Comparison of ENCODE assay signal across 1 cellular context in the genomic region with DNA sequence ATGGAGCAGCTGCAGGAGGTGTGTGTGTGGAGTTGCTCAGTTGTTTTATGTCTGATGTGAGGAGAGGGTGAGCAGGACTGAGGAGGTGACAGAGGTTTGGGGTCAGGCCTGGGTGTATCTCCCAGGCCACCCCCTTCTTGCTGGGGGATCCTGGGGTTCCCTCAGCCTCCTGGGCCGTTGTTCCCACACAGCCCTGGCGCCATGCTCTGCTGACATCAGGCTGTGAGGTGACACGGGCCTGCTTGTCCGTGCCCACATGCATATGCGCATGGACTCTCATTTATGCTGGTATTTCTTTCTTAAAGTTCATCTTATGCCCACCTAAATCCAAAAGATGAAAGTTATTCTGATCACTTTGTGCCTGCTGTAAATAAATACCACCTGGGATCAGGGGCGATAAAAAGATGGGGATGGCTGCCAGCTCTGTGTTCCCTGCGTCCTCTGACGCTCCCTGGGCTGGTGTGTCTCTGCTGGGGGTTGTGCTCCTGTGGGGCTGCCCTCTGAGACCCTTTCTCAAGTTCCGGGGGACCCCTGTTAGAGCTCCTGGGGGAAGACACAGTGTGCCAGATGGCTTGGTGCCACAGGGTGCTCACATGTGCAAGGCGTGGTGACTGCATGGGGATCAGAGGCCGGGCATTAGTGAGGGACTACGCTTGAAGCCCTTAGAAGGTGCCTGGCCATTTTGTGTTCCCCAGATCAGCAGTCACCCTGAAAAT.
TF ChIP-seq lines count a peak whose summit lies in the region.

No MANE protein-coding gene starts in this region.

TF ChIP-seq in HepG2, 621 proteins besides CTCF, POLR2A, EP300 and RAD21:
- TF ChIP-seq AKNA (CRISPR knock-in tag; IDR thresholded peaks at IDR 0.05; ENCODE audit: borderline replicate concordance) = no peak
- TF ChIP-seq, protein P1, sequence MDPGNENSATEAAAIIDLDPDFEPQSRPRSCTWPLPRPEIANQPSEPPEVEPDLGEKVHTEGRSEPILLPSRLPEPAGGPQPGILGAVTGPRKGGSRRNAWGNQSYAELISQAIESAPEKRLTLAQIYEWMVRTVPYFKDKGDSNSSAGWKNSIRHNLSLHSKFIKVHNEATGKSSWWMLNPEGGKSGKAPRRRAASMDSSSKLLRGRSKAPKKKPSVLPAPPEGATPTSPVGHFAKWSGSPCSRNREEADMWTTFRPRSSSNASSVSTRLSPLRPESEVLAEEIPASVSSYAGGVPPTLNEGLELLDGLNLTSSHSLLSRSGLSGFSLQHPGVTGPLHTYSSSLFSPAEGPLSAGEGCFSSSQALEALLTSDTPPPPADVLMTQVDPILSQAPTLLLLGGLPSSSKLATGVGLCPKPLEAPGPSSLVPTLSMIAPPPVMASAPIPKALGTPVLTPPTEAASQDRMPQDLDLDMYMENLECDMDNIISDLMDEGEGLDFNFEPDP (CRISPR knock-in tag; conservative IDR thresholded peaks at IDR 0.05) = no peak
